Comparison of ENCODE assay signal across 15 cellular contexts in genomic region chr4:90187148-90187884, GRCh38.
DNase-seq lines count a peak whose midpoint lies in the region; ATAC-seq and TF ChIP-seq lines count a peak whose summit lies in the region.
"Had no signal": no experiment of that assay in that cellular context is flagged by ENCODE, and none has a peak within 500 bp of the region (broad histone marks: within the 10 kb centered on the region; RNA-seq: fewer than 3 reads in every experiment).

No MANE protein-coding gene starts in this region.

- H3K27ac Mint-ChIP-seq in memory B cell = no peak overlapping the region
- no peak overlapping the region for H3K27ac Mint-ChIP-seq in chondrocyte (ENCODE audit: unreplicated experiment)
- H3K27ac Mint-ChIP-seq: activated naive CD4-positive, alpha-beta T cell treated with anti-CD3 and anti-CD28 coated beads for 36 hours had no signal

- H3K4me3 Mint-ChIP-seq in memory B cell (no peak overlapping the region), chondrocyte (ENCODE audit: unreplicated experiment) (no peak overlapping the region)
- H3K4me3 Mint-ChIP-seq: activated naive CD4-positive, alpha-beta T cell treated with anti-CD3 and anti-CD28 coated beads for 36 hours had no signal

- ATAC-seq in memory B cell (ENCODE audit: low read depth) (peak; percentile 31), GM21367 (IDR thresholded peaks at IDR 0.05; ENCODE audit: unreplicated experiment) (no peak)
- ATAC-seq: Right ventricle myocardium inferior had no signal

- TF ChIP-seq CTCF in chondrocyte (IDR thresholded peaks at IDR 0.05) = no peak

- H3K9me3 Mint-ChIP-seq in memory B cell = no peaks in the 10 kb centered on the region
- H3K9me3 Mint-ChIP-seq in chondrocyte (ENCODE audit: low read depth) = no peaks in the 10 kb centered on the region
- H3K9me3 Mint-ChIP-seq: activated naive CD4-positive, alpha-beta T cell treated with anti-CD3 and anti-CD28 coated beads for 36 hours had no signal

- peaks cover 13% of the 10 kb centered on the region for H3K4me1 Mint-ChIP-seq in memory B cell
- no peaks in the 10 kb centered on the region for H3K4me1 Mint-ChIP-seq in chondrocyte (ENCODE audit: low read depth)

- H3K27me3 Mint-ChIP-seq in memory B cell = no peaks in the 10 kb centered on the region
- H3K27me3 Mint-ChIP-seq in chondrocyte (ENCODE audit: low read depth) = peaks cover 2% of the 10 kb centered on the region

- peak; percentile 79 for DNase-seq in NCI-H2107 treated with DMSO at 0.1 percent for 48 hours (lab: John Stamatoyannopoulos, UW; ENCODE audit: unreplicated experiment)
- no peak for DNase-seq in NCI-H2107 (lab: John Stamatoyannopoulos, UW)
- DNase-seq in NCI-H1092 treated with DMSO at 0.1 percent for 48 hours (lab: John Stamatoyannopoulos, UW) = peak; percentile 93
- peak; percentile 62 for DNase-seq in NCI-H2171 (lab: John Stamatoyannopoulos, UW)
- DNase-seq in memory B cell (ENCODE audit: low spot score in 2 of 2) = no peak
- DNase-seq in chondrocyte (ENCODE audit: low spot score) = no peak
- DNase-seq in AG08396 (ENCODE audit: low spot score) = no peak
- DNase-seq: activated naive CD4-positive, alpha-beta T cell treated with anti-CD3 and anti-CD28 coated beads for 36 hours; H7; KG1; left ventricle myocardium inferior; stimulated activated naive CD4-positive, alpha-beta T cell; transverse colon had no signal

- H3K36me3 Mint-ChIP-seq in memory B cell (peaks cover 2% of the 10 kb centered on the region), chondrocyte (ENCODE audit: low read depth) (no peaks in the 10 kb centered on the region)

Comparison
In these comparisons a context has a peak if more than half of its experiments do, and no peak if none do; other contexts are left out.
1. DNase-seq: peak in NCI-H2107 treated with DMSO at 0.1 percent for 48 hours (single experiment), NCI-H1092 treated with DMSO at 0.1 percent for 48 hours (single experiment) and NCI-H2171 (single experiment); none in NCI-H2107 (single experiment), memory B cell (0 of 2), chondrocyte (single experiment) and AG08396 (single experiment).